In genomic region chr1:6210606-6211355, GRCh38 we compare ENCODE assay signal across 1 cellular context.
TF ChIP-seq lines count a peak whose summit lies in the region.

No MANE protein-coding gene starts in this region.

TF ChIP-seq in K562, 482 proteins besides CTCF, POLR2A, EP300 and RAD21:
- TF ChIP-seq VEZF1 (CRISPR knock-in tag; IDR thresholded peaks at IDR 0.05) (no peak), POLR2G (IDR thresholded peaks at IDR 0.05; ENCODE audit: low read depth, low read length) (peak; percentile 40; the same call in 1 of the 2 replicates), E2F3 (CRISPR knock-in tag; IDR thresholded peaks at IDR 0.05) (no peak), RBFOX2 (IDR thresholded peaks at IDR 0.05; ENCODE audit: low read depth, low read length) (0 out of 2 replicates have a peak, but pooled peaks have one; percentile 16)
